Comparison of ENCODE assay signal across 9 cellular contexts in the genomic region with DNA sequence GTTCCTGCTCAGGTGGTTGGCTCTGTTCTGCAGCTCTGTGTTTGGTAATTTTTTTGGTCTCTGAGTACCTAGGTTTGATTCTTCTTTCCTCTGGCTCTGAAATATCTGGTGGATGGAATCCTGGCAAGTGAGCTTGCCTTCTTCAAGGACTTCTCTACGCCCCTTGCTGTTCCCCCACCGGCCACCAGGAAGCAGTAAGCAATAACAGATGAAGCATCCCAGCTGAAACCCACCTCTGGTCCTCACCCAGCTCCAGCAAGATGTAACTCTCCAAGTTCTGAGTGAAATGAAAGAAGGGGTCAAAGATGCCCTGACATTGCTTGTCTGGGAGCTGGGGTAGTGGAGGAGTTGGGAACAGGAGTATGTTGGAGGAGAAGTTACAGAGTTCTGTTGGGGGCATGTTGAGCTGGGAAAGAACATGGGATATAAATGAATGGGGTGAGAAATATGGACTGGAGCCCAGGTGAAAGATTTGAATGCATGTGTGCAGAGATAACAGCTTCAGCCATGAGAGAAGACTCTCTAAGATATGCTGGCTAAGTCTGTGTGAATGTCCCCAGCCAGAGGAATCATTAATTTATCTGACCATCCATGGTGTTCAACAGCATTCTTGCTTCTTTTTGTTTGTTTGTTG. TPM values are rescaled to one million over a fixed set of nuclear protein-coding genes. Genes with fewer than 3 reads are reported as not detected.
DNase-seq lines count a peak whose midpoint lies in the region; ATAC-seq and TF ChIP-seq lines count a peak whose summit lies in the region.
"Had no signal": no experiment of that assay in that cellular context is flagged by ENCODE, and none has a peak within 500 bp of the region (broad histone marks: within the 10 kb centered on the region; RNA-seq: fewer than 3 reads in every experiment).

No MANE protein-coding gene starts in this region.

- no peak for ATAC-seq in right lobe of liver
- ATAC-seq in GM18511 (IDR thresholded peaks at IDR 0.05; ENCODE audit: unreplicated experiment) = no peak

- H3K27ac ChIP-seq in OCI-LY1 (ENCODE audit: low read depth, low read length, poor library complexity, severe bottlenecking) (no peak overlapping the region), right lobe of liver (no peak overlapping the region)
- H3K27ac ChIP-seq: thoracic aorta had no signal

- 0% methylated on average over 1 of the region's 2 CpGs for WGBS in right lobe of liver (ENCODE audit: insufficient coverage, low coverage, low lambda C conversion rate, missing lambda C conversion rate)

- H3K36me3 ChIP-seq in OCI-LY1 (ENCODE audit: insufficient read depth, low read length) (no peaks in the 10 kb centered on the region), right lobe of liver (no peaks in the 10 kb centered on the region)
- H3K36me3 ChIP-seq: thoracic aorta had no signal

- no peaks in the 10 kb centered on the region for H3F3A ChIP-seq in OCI-LY1 (ENCODE audit: insufficient read depth, low read length)

- H3K27me3 ChIP-seq in OCI-LY1 (ENCODE audit: insufficient read depth, low read length) (no peaks in the 10 kb centered on the region; the same call in 1 of the 2 replicates), right lobe of liver (peaks cover 2 to 7% of the 10 kb centered on the region in 2 donors)

- no peak for TF ChIP-seq POLR2A in right lobe of liver (IDR thresholded peaks at IDR 0.05)

- H2AFZ ChIP-seq in OCI-LY1 (ENCODE audit: low read length) = no peak overlapping the region

- no peaks in the 10 kb centered on the region for H3K9me2 ChIP-seq in OCI-LY1 (ENCODE audit: low read depth, low read length)

- no peaks in the 10 kb centered on the region for H3K4me1 ChIP-seq in OCI-LY1 (ENCODE audit: insufficient read depth, low read length, severe bottlenecking)
- no peaks in the 10 kb centered on the region for H3K4me1 ChIP-seq in right lobe of liver

- no peaks in the 10 kb centered on the region for H3K79me2 ChIP-seq in OCI-LY1 (ENCODE audit: insufficient read depth, low read length)

- H3K4me3 ChIP-seq in OCI-LY1 (ENCODE audit: low read depth, low read length, poor library complexity, severe bottlenecking) (no peak overlapping the region), right lobe of liver (no peak overlapping the region)
- H3K4me3 ChIP-seq: thoracic aorta had no signal

- H3K9ac ChIP-seq in OCI-LY1 (ENCODE audit: low read length) = no peak overlapping the region

- peak in 4 of 6 experiments; percentile 2 to 3 (median 2) for DNase-seq in stimulated activated naive CD4-positive, alpha-beta T cell (lab: John Stamatoyannopoulos, UW)
- DNase-seq in stimulated activated naive CD4-positive, alpha-beta T cell treated with Interleukin-2 at 50 U/mL for 16 hours (lab: John Stamatoyannopoulos, UW) = no peak
- DNase-seq in amniotic epithelial cell (ENCODE audit: low read depth) (peak; percentile 3), right lobe of liver (no peak), superior temporal gyrus (ENCODE audit: extremely low spot score) (no peak), NOMO-1 treated with DMSO at 0.1 percent for 48 hours (lab: John Stamatoyannopoulos, UW; ENCODE audit: unreplicated experiment) (no peak)

- H4K20me1 ChIP-seq in OCI-LY1 (ENCODE audit: insufficient read depth, low read length) = no peaks in the 10 kb centered on the region

- H3K4me2 ChIP-seq in OCI-LY1 (ENCODE audit: low read length) = no peak overlapping the region

- no peaks in the 10 kb centered on the region for H3K9me3 ChIP-seq in OCI-LY1 (ENCODE audit: low read length)
- H3K9me3 ChIP-seq in right lobe of liver = no peaks in the 10 kb centered on the region
- H3K9me3 ChIP-seq: thoracic aorta had no signal

- TF ChIP-seq CTCF in OCI-LY1 (IDR thresholded peaks at IDR 0.05; ENCODE audit: low read length) = peak; percentile 69
- TF ChIP-seq CTCF in right lobe of liver (IDR thresholded peaks at IDR 0.05) = peak; percentile 21 to 30 (median 28)

- intact Hi-C loops in right lobe of liver (cut with DNase I) = no loop called here

RNA-seq across cellular contexts. Expression of a gene that starts 51.3 kb away (rescaled TPM):
- total RNA-seq in right lobe of liver = not detected
- total RNA-seq: thoracic aorta had no signal

Comparison
In these comparisons a context has a peak if more than half of its experiments do, and no peak if none do; other contexts are left out.
1. DNase-seq: peak in stimulated activated naive CD4-positive, alpha-beta T cell (4 of 6) and amniotic epithelial cell (single experiment); none in stimulated activated naive CD4-positive, alpha-beta T cell treated with Interleukin-2 at 50 U/mL for 16 hours (single experiment), right lobe of liver (0 of 3), superior temporal gyrus (single experiment) and NOMO-1 treated with DMSO at 0.1 percent for 48 hours (single experiment).